ENCODE assay signal across 1 cellular context in genomic region chr17:58006924-58007780, GRCh38.
TF ChIP-seq lines count a peak whose summit lies in the region.

Gene SRSF1, minus strand, starts transcription at chr17:58007246. Its CDS starts 109 bp downstream, at chr17:58007137.

TF ChIP-seq in HepG2, 621 proteins besides CTCF, POLR2A, EP300 and RAD21 (continued from another document and continues in another):
- TF ChIP-seq, protein P1, sequence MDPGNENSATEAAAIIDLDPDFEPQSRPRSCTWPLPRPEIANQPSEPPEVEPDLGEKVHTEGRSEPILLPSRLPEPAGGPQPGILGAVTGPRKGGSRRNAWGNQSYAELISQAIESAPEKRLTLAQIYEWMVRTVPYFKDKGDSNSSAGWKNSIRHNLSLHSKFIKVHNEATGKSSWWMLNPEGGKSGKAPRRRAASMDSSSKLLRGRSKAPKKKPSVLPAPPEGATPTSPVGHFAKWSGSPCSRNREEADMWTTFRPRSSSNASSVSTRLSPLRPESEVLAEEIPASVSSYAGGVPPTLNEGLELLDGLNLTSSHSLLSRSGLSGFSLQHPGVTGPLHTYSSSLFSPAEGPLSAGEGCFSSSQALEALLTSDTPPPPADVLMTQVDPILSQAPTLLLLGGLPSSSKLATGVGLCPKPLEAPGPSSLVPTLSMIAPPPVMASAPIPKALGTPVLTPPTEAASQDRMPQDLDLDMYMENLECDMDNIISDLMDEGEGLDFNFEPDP (CRISPR knock-in tag; conservative IDR thresholded peaks at IDR 0.05), result peak; percentile 97; the same call in 1 of the 2 replicates
- TF ChIP-seq SP1 (IDR thresholded peaks at IDR 0.05) (no peak), SP1 (CRISPR knock-in tag; IDR thresholded peaks at IDR 0.05) (peak; percentile 64; the same call in 1 of the 2 replicates), ONECUT2 (CRISPR knock-in tag; IDR thresholded peaks at IDR 0.05) (peak; percentile 43), ZNF670 (CRISPR knock-in tag; IDR thresholded peaks at IDR 0.05; ENCODE audit: borderline replicate concordance) (peak; percentile 95), TEAD2 (CRISPR knock-in tag; IDR thresholded peaks at IDR 0.05) (peak; percentile 95), AGO1 (IDR thresholded peaks at IDR 0.05; ENCODE audit: low read depth, low read length, poor library complexity, severe bottlenecking) (peak; percentile 70), LCORL (IDR thresholded peaks at IDR 0.05) (no peak), LCORL (CRISPR knock-in tag; IDR thresholded peaks at IDR 0.05) (peak; percentile 93), TBX2 (CRISPR knock-in tag; IDR thresholded peaks at IDR 0.05; ENCODE audit: borderline replicate concordance) (peak; percentile 54; the same call in 1 of the 2 replicates), CENPX (CRISPR knock-in tag; IDR thresholded peaks at IDR 0.05) (no peak), NFKB2 (CRISPR knock-in tag; IDR thresholded peaks at IDR 0.05; ENCODE audit: borderline replicate concordance) (peak; percentile 84), ZNF124 (CRISPR knock-in tag; IDR thresholded peaks at IDR 0.05) (peak; percentile 83; the same call in 1 of the 2 replicates), NFYB (CRISPR knock-in tag; IDR thresholded peaks at IDR 0.05) (peak; percentile 24), MLLT10 (CRISPR knock-in tag; IDR thresholded peaks at IDR 0.05) (peak; percentile 64; the same call in 1 of the 2 replicates), SSRP1 (CRISPR knock-in tag; IDR thresholded peaks at IDR 0.05) (no peak; the same call in 1 of the 2 replicates), ZBTB7A (CRISPR knock-in tag; IDR thresholded peaks at IDR 0.05) (peak; percentile 93), ZNF782 (CRISPR knock-in tag; IDR thresholded peaks at IDR 0.05; ENCODE audit: borderline replicate concordance) (peak; percentile 86), ZNF605 (CRISPR knock-in tag; IDR thresholded peaks at IDR 0.05) (peak; percentile 98), ZNF335 (CRISPR knock-in tag; IDR thresholded peaks at IDR 0.05) (peak; percentile 71), MXI1 (IDR thresholded peaks at IDR 0.05; ENCODE audit: borderline replicate concordance, low read depth, low read length) (peak; percentile 40; the same call in 1 of the 3 replicates), SMAD3 (CRISPR knock-in tag; IDR thresholded peaks at IDR 0.05) (0 out of 2 replicates have a peak, but pooled peaks have one; percentile 53), GATAD2A (CRISPR knock-in tag; IDR thresholded peaks at IDR 0.05) (peak; percentile 64), TCF7L2 (IDR thresholded peaks at IDR 0.05; ENCODE audit: low read depth, low read length) (no peak), ATF6 (CRISPR knock-in tag; conservative IDR thresholded peaks at IDR 0.05) (0 out of 2 replicates have a peak, but pooled peaks have one; percentile 69), ZZZ3 (CRISPR knock-in tag; IDR thresholded peaks at IDR 0.05; ENCODE audit: borderline replicate concordance) (peak; percentile 98; the same call in 1 of the 2 replicates), ZNF30 (CRISPR knock-in tag; IDR thresholded peaks at IDR 0.05) (peak; percentile 96), ZNF260 (CRISPR knock-in tag; IDR thresholded peaks at IDR 0.05; ENCODE audit: borderline replicate concordance, low read depth) (0 out of 2 replicates have a peak, but pooled peaks have one; percentile 66), ZNF256 (CRISPR knock-in tag; conservative IDR thresholded peaks at IDR 0.05) (peak; percentile 84), RBM22 (optimal IDR thresholded peaks at IDR 0.05; ENCODE audit: low read length) (peak; percentile 77), ZNF720 (CRISPR knock-in tag; IDR thresholded peaks at IDR 0.05) (no peak), THAP11 (CRISPR knock-in tag; IDR thresholded peaks at IDR 0.05) (peak; percentile 92), HIVEP1 (CRISPR knock-in tag; IDR thresholded peaks at IDR 0.05) (peak; percentile 77), PAF1 (CRISPR knock-in tag; IDR thresholded peaks at IDR 0.05) (0 out of 2 replicates have a peak, but pooled peaks have one; percentile 54), ZNF703 (CRISPR knock-in tag; IDR thresholded peaks at IDR 0.05; ENCODE audit: borderline replicate concordance) (peak; percentile 30), ZKSCAN5 (CRISPR knock-in tag; IDR thresholded peaks at IDR 0.05) (0 out of 2 replicates have a peak, but pooled peaks have one; percentile 11), SIN3A (IDR thresholded peaks at IDR 0.05; ENCODE audit: borderline replicate concordance, low read depth, low read length) (peak; percentile 81; the same call in 1 of the 2 replicates), ZSCAN31 (CRISPR knock-in tag; IDR thresholded peaks at IDR 0.05; ENCODE audit: low read depth) (peak; percentile 96)
- TF ChIP-seq, protein P2, sequence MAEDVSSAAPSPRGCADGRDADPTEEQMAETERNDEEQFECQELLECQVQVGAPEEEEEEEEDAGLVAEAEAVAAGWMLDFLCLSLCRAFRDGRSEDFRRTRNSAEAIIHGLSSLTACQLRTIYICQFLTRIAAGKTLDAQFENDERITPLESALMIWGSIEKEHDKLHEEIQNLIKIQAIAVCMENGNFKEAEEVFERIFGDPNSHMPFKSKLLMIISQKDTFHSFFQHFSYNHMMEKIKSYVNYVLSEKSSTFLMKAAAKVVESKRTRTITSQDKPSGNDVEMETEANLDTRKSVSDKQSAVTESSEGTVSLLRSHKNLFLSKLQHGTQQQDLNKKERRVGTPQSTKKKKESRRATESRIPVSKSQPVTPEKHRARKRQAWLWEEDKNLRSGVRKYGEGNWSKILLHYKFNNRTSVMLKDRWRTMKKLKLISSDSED (CRISPR knock-in tag; IDR thresholded peaks at IDR 0.05), result no peak
- TF ChIP-seq, protein P3, sequence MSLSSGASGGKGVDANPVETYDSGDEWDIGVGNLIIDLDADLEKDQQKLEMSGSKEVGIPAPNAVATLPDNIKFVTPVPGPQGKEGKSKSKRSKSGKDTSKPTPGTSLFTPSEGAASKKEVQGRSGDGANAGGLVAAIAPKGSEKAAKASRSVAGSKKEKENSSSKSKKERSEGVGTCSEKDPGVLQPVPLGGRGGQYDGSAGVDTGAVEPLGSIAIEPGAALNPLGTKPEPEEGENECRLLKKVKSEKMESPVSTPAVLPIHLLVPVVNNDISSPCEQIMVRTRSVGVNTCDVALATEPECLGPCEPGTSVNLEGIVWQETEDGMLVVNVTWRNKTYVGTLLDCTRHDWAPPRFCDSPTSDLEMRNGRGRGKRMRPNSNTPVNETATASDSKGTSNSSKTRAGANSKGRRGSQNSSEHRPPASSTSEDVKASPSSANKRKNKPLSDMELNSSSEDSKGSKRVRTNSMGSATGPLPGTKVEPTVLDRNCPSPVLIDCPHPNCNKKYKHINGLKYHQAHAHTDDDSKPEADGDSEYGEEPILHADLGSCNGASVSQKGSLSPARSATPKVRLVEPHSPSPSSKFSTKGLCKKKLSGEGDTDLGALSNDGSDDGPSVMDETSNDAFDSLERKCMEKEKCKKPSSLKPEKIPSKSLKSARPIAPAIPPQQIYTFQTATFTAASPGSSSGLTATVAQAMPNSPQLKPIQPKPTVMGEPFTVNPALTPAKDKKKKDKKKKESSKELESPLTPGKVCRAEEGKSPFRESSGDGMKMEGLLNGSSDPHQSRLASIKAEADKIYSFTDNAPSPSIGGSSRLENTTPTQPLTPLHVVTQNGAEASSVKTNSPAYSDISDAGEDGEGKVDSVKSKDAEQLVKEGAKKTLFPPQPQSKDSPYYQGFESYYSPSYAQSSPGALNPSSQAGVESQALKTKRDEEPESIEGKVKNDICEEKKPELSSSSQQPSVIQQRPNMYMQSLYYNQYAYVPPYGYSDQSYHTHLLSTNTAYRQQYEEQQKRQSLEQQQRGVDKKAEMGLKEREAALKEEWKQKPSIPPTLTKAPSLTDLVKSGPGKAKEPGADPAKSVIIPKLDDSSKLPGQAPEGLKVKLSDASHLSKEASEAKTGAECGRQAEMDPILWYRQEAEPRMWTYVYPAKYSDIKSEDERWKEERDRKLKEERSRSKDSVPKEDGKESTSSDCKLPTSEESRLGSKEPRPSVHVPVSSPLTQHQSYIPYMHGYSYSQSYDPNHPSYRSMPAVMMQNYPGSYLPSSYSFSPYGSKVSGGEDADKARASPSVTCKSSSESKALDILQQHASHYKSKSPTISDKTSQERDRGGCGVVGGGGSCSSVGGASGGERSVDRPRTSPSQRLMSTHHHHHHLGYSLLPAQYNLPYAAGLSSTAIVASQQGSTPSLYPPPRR (CRISPR knock-in tag; IDR thresholded peaks at IDR 0.05; ENCODE audit: borderline replicate concordance), result peak; percentile 70
- TF ChIP-seq, protein P4, sequence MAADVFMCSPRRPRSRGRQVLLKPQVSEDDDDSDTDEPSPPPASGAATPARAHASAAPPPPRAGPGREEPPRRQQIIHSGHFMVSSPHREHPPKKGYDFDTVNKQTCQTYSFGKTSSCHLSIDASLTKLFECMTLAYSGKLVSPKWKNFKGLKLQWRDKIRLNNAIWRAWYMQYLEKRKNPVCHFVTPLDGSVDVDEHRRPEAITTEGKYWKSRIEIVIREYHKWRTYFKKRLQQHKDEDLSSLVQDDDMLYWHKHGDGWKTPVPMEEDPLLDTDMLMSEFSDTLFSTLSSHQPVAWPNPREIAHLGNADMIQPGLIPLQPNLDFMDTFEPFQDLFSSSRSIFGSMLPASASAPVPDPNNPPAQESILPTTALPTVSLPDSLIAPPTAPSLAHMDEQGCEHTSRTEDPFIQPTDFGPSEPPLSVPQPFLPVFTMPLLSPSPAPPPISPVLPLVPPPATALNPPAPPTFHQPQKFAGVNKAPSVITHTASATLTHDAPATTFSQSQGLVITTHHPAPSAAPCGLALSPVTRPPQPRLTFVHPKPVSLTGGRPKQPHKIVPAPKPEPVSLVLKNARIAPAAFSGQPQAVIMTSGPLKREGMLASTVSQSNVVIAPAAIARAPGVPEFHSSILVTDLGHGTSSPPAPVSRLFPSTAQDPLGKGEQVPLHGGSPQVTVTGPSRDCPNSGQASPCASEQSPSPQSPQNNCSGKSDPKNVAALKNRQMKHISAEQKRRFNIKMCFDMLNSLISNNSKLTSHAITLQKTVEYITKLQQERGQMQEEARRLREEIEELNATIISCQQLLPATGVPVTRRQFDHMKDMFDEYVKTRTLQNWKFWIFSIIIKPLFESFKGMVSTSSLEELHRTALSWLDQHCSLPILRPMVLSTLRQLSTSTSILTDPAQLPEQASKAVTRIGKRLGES (CRISPR knock-in tag; IDR thresholded peaks at IDR 0.05; ENCODE audit: borderline replicate concordance), result peak; percentile 51; the same call in 1 of the 2 replicates
- TF ChIP-seq, protein P5, sequence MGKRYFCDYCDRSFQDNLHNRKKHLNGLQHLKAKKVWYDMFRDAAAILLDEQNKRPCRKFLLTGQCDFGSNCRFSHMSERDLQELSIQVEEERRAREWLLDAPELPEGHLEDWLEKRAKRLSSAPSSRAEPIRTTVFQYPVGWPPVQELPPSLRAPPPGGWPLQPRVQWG (CRISPR knock-in tag; IDR thresholded peaks at IDR 0.05; ENCODE audit: borderline replicate concordance, low read depth), result no peak
- TF ChIP-seq, protein P6, sequence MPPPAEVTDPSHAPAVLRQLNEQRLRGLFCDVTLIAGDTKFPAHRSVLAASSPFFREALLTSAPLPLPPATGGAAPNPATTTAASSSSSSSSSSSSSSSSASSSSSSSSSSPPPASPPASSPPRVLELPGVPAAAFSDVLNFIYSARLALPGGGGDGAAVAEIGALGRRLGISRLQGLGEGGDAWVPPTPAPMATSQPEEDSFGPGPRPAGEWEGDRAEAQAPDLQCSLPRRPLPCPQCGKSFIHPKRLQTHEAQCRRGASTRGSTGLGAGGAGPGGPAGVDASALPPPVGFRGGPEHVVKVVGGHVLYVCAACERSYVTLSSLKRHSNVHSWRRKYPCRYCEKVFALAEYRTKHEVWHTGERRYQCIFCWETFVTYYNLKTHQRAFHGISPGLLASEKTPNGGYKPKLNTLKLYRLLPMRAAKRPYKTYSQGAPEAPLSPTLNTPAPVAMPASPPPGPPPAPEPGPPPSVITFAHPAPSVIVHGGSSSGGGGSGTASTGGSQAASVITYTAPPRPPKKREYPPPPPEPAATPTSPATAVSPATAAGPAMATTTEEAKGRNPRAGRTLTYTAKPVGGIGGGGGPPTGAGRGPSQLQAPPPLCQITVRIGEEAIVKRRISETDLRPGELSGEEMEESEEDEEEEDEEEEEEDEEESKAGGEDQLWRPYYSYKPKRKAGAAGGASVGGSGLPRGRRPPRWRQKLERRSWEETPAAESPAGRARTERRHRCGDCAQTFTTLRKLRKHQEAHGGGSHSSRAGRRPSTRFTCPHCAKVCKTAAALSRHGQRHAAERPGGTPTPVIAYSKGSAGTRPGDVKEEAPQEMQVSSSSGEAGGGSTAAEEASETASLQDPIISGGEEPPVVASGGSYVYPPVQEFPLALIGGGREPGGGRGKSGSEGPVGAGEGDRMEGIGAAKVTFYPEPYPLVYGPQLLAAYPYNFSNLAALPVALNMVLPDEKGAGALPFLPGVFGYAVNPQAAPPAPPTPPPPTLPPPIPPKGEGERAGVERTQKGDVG (CRISPR knock-in tag; IDR thresholded peaks at IDR 0.05; ENCODE audit: borderline replicate concordance), result peak; percentile 86; the same call in 1 of the 2 replicates
